In genomic region chr6:83065511-83066192, GRCh38 we compare ENCODE assay signal across 1 cellular context.
TF ChIP-seq lines count a peak whose summit lies in the region.

TSS of gene UBE3D (minus strand) at chr6:83065841. CDS start at chr6:83065718, 123 bp downstream.

TF ChIP-seq in GM12878, 131 proteins besides CTCF, POLR2A, EP300 and RAD21 (continued from another document):
- TF ChIP-seq ZNF687 (IDR thresholded peaks at IDR 0.05) = peak; percentile 65; the same call in 1 of the 2 replicates
- TF ChIP-seq WRNIP1 (IDR thresholded peaks at IDR 0.05; ENCODE audit: borderline replicate concordance, low read depth, low read length) = no peak
- no peak for TF ChIP-seq ZNF592 (IDR thresholded peaks at IDR 0.05)
- TF ChIP-seq POLR2AphosphoS2 (IDR thresholded peaks at IDR 0.05; ENCODE audit: low read depth, low read length) = 0 out of 2 replicates have a peak, but pooled peaks have one; percentile 34
